Comparison of ENCODE assay signal across 8 cellular contexts in the genomic region with DNA sequence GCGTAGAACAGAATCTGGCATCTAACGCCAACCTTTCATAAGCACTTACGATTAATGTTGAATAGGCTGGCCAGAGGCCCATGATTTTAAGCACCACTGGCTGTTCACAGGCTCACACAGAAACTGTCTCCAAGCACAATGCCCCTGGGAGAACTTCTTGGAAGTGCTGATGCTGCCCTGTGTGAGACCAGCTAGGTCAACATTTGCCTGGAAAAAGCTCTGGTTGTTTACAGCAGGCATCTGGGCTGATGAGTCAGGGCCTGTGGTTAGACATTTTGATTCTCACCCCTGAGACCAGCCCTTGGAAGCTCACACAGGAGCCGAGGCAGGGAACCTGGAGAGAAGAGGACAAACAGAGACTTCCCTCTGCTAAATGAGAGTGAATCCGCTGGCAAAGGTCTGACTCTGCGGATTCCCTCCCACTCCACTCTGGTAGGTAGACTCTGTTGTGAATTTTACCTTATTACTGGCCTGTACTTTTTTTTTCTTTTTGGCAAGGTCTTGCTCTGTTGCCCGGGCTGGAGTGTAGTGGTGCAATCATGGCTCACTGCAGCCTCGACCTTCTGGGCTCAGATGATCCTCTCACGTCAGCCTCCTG. TPM values are rescaled to one million over a fixed set of nuclear protein-coding genes. Genes with fewer than 3 reads are reported as not detected.
A peak's percentile ranks its signal among the peaks of the same experiment; 100 is the strongest.
DNase-seq lines count a peak whose midpoint lies in the region; ATAC-seq, FAIRE-seq and TF ChIP-seq lines count a peak whose summit lies in the region.

No MANE protein-coding gene starts in this region.

- H3K4me1 ChIP-seq in HUES64 (ENCODE audit: insufficient read depth, low read length) (peaks cover 12% of the 10 kb centered on the region), lung (ENCODE audit: control insufficient read depth in 2 of 2, insufficient read depth in 2 of 2, low read length in 2 of 2) (peaks cover 0 to 4% of the 10 kb centered on the region in 2 donors)
- no peaks in the 10 kb centered on the region for H3K4me1 ChIP-seq in effector memory CD4-positive, alpha-beta T cell (ENCODE audit: control insufficient read depth, insufficient read depth, low read length, poor library complexity, severe bottlenecking)

- no peaks in the 10 kb centered on the region for H3K36me3 ChIP-seq in HUES64 (ENCODE audit: insufficient read depth, low read length)
- no peaks in the 10 kb centered on the region for H3K36me3 ChIP-seq in bronchial epithelial cell (ENCODE audit: control insufficient read depth, insufficient read depth, low read length)
- no peaks in the 10 kb centered on the region for H3K36me3 ChIP-seq in lung (ENCODE audit: control insufficient read depth in 2 of 2, insufficient read depth in 2 of 2, low read length in 2 of 2)
- H3K36me3 ChIP-seq in effector memory CD4-positive, alpha-beta T cell (ENCODE audit: control insufficient read depth, insufficient read depth, low read length): no peaks in the 10 kb centered on the region

- TF ChIP-seq CTCF in AG04449 (IDR thresholded peaks at IDR 0.05; ENCODE audit: insufficient read depth, low read length, missing control alignments): no peak
- no peak for TF ChIP-seq CTCF in bronchial epithelial cell (IDR thresholded peaks at IDR 0.05; ENCODE audit: insufficient read depth, low read length, severe bottlenecking)
- TF ChIP-seq CTCF in lung (IDR thresholded peaks at IDR 0.05; ENCODE audit: control extremely low read depth, extremely low read depth): no peak

- H3K9me3 ChIP-seq in HUES64 (ENCODE audit: insufficient read depth, low read depth, low read length): no peaks in the 10 kb centered on the region
- H3K9me3 ChIP-seq in lung (ENCODE audit: control insufficient read depth in 2 of 2, insufficient read depth in 1 of 2, low read length in 1 of 2): no peaks in the 10 kb centered on the region
- H3K9me3 ChIP-seq in effector memory CD4-positive, alpha-beta T cell (ENCODE audit: control insufficient read depth, low read length): no peaks in the 10 kb centered on the region

- POLR2A ChIA-PET in AG04449 (lab: Yijun Ruan, JAX): interaction anchor here (0.9 kb wide), 1 partner anchor 504 kb away, joined by 4 read pairs; no protein-coding TSS in a partner anchor

- H3K4me3 ChIP-seq in AG04449 (ENCODE audit: low read depth, low read length) (peak overlapping the region; percentile 20), HUES64 (ENCODE audit: low read length) (no peak overlapping the region), bronchial epithelial cell (ENCODE audit: low read depth, low read length) (no peak overlapping the region), lung (no peak overlapping the region)
- H3K4me3 ChIP-seq in effector memory CD4-positive, alpha-beta T cell (ENCODE audit: insufficient read depth, low read depth, low read length, poor library complexity, severe bottlenecking): no peak overlapping the region

- DNase-seq in AG04449 (ENCODE audit: low read depth, low spot score) (peak; percentile 76), bronchial epithelial cell (ENCODE audit: low read depth) (peak; percentile 91), lung (ENCODE audit: low spot score) (peak; percentile 33), COLO668 (lab: John Stamatoyannopoulos, UW; ENCODE audit: unreplicated experiment) (no peak)
- DNase-seq in effector memory CD4-positive, alpha-beta T cell: no peak

- H3K27ac ChIP-seq in HUES64 (ENCODE audit: low read depth, low read length) (peak overlapping the region; percentile 69; the same call in 1 of the 2 replicates), lung (ENCODE audit: low read depth in 1 of 2, low read length in 1 of 2) (peak overlapping the region in 1 of 2 donors; percentile 37)
- no peak overlapping the region for H3K27ac ChIP-seq in effector memory CD4-positive, alpha-beta T cell (ENCODE audit: insufficient read depth, low read length, poor library complexity, severe bottlenecking)

- ATAC-seq in lung (ENCODE audit: insufficient read depth, low FRiP score): peak; percentile 66
- no peak for ATAC-seq in GM18502 (IDR thresholded peaks at IDR 0.05; ENCODE audit: poor library complexity, unreplicated experiment)
- no peak for ATAC-seq in HG03095 (IDR thresholded peaks at IDR 0.05; ENCODE audit: unreplicated experiment)

- WGBS in HUES64: 78% methylated on average over 9 of the region's 9 CpGs
- WGBS in lung, 2 donors: 75 to 78% methylated on average over 9 of the region's 9 CpGs

- H3K27me3 ChIP-seq in HUES64 (ENCODE audit: insufficient read depth, low read length) (peaks cover 4% of the 10 kb centered on the region), bronchial epithelial cell (ENCODE audit: control insufficient read depth, insufficient read depth, low read length) (no peaks in the 10 kb centered on the region), lung (ENCODE audit: control insufficient read depth, insufficient read depth) (no peaks in the 10 kb centered on the region)
- peaks cover under 1% of the 10 kb centered on the region for H3K27me3 ChIP-seq in effector memory CD4-positive, alpha-beta T cell (replicated peaks; ENCODE audit: control insufficient read depth, insufficient read depth, low read length, poor library complexity, severe bottlenecking)

- H3K9ac ChIP-seq in HUES64 (ENCODE audit: low read depth, low read length): no peak overlapping the region

- CTCF ChIA-PET in AG04449 (lab: Yijun Ruan, JAX): interaction anchor here (1.4 to 2.0 kb wide), 3 partner anchors 17 to 829 kb away, joined by 4 to 8 read pairs (median 6); no protein-coding TSS in a partner anchor

- no peak for FAIRE-seq in bronchial epithelial cell (lab: Jason Lieb, UNC)

RNA-seq across cellular contexts. Expression of gene SULF2, which starts 6.8 kb away (rescaled TPM):
- polyA plus RNA-seq in HUES64 (2013, experiment 1 of 2): 26.9 TPM
- 35.7 TPM for polyA plus RNA-seq in HUES64 (2013, experiment 2 of 2)
- total RNA-seq in bronchial epithelial cell (25.3 and 31.6 TPM in 2 replicates), lung (10 to 100 TPM; 20.4 to 42.4 TPM)
- 10 to 100 TPM; 17.7 to 26.8 TPM for polyA plus RNA-seq in lung

Comparison
In these comparisons a context has a peak if more than half of its experiments do, and no peak if none do; other contexts are left out.
1. DNase-seq: peak in AG04449 (single experiment), bronchial epithelial cell (single experiment) and lung (single experiment); none in COLO668 (single experiment) and effector memory CD4-positive, alpha-beta T cell (0 of 3).